14 cellular contexts compared by ENCODE assay signal in the genomic region with DNA sequence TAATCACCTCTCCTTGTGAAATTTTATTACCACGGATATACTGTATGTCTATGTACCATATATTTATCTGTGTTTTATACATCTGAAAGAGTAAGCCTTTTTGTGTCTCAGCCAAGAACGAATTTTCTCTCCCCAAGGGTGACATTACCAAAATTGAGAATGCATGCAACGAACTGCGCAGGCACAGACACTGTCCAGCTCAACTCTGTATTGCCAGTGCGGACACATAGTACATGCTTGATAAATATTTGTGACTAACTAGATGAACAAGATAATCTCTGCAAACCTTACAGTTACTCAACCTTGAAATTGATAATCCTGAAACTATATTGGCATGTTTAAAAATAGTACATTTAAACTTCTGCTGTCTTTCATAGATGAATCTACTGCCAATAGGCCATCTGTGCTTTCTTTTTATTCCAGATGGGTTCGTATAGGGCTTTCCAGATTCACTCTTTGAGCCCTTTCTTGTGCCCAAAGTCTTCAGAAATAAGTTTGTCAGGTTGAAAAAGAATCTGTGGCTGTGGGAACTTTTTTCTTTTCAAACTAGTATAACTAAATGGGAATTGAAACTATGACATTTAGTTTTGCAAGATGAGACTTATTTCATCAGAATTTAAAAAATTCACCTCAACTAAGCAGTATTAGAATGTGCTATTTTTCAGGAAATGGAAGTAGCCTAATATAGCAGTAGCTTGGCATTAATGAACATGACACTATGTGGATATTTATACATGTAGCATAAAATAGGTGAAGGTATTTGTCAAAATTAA. TPM values are rescaled to one million over a fixed set of nuclear protein-coding genes. Genes with fewer than 3 reads are reported as not detected.
A peak's percentile ranks its signal among the peaks of the same experiment; 100 is the strongest.
DNase-seq lines count a peak whose midpoint lies in the region; ATAC-seq, FAIRE-seq and TF ChIP-seq lines count a peak whose summit lies in the region.
"Had no signal": no experiment of that assay in that cellular context is flagged by ENCODE, and none has a peak within 500 bp of the region (broad histone marks: within the 10 kb centered on the region; RNA-seq: fewer than 3 reads in every experiment).

No MANE protein-coding gene starts in this region.

- no peak overlapping the region for H2AFZ ChIP-seq in smooth muscle cell (ENCODE audit: low read depth)

- peak overlapping the region; percentile 67 for H3K27ac Mint-ChIP-seq in activated CD4-positive, alpha-beta memory T cell treated with anti-CD3 and anti-CD28 coated beads for 36 hours
- H3K27ac Mint-ChIP-seq in activated CD4-positive, alpha-beta memory T cell treated with anti-CD3 and anti-CD28 coated beads, Interleukin-2, amount 10 ng/mL, durations not matched to agents 7 days and 5 days, result no peak overlapping the region

- H3K36me3 Mint-ChIP-seq in activated CD4-positive, alpha-beta memory T cell treated with anti-CD3 and anti-CD28 coated beads for 36 hours, result peaks cover 4% of the 10 kb centered on the region
- peaks cover 18% of the 10 kb centered on the region for H3K36me3 Mint-ChIP-seq in activated CD4-positive, alpha-beta memory T cell treated with anti-CD3 and anti-CD28 coated beads, Interleukin-2, amount 10 ng/mL, durations not matched to agents 7 days and 5 days (ENCODE audit: low read depth)

- H3K9me3 ChIP-seq in smooth muscle cell (replicated peaks; ENCODE audit: low read depth), result no peaks in the 10 kb centered on the region
- H3K9me3 ChIP-seq: heart right ventricle had no signal

- no peaks in the 10 kb centered on the region for H3F3A ChIP-seq in smooth muscle cell (ENCODE audit: low read depth)

- 84% methylated on average over 6 of the region's 6 CpGs for WGBS in smooth muscle cell (ENCODE audit: low lambda C conversion rate)

- CTCF ChIA-PET in activated CD4-positive, alpha-beta memory T cell treated with anti-CD3 and anti-CD28 coated beads for 36 hours (lab: Charles Lee), result interaction anchor here (0.8 kb wide), 1 partner anchor 76 kb away, joined by 3 read pairs; a partner anchor contains a TSS
- CTCF ChIA-PET in activated CD4-positive, alpha-beta memory T cell treated with anti-CD3 and anti-CD28 coated beads, Interleukin-2, amount 10 ng/mL, durations not matched to agents 7 days and 5 days (lab: Charles Lee), result no interaction called here

- no peaks in the 10 kb centered on the region for H3K4me1 ChIP-seq in smooth muscle cell (ENCODE audit: low read depth)

- H4K20me1 ChIP-seq in smooth muscle cell (ENCODE audit: low read depth), result no peaks in the 10 kb centered on the region

- no peaks in the 10 kb centered on the region for H3K36me3 ChIP-seq in smooth muscle cell (ENCODE audit: low read depth)
- H3K36me3 ChIP-seq: heart right ventricle had no signal

- H3K27me3 Mint-ChIP-seq in activated CD4-positive, alpha-beta memory T cell treated with anti-CD3 and anti-CD28 coated beads for 36 hours, result no peaks in the 10 kb centered on the region
- peaks cover 2% of the 10 kb centered on the region for H3K27me3 Mint-ChIP-seq in activated CD4-positive, alpha-beta memory T cell treated with anti-CD3 and anti-CD28 coated beads, Interleukin-2, amount 10 ng/mL, durations not matched to agents 7 days and 5 days

- intact Hi-C loops in activated CD4-positive, alpha-beta memory T cell treated with anti-CD3 and anti-CD28 coated beads for 36 hours (cut with micrococcal nuclease), result loop anchor here (10.0 kb wide), 1 partner anchor 346 kb away; no protein-coding TSS in a partner anchor
- intact Hi-C loops in sciatic nerve (cut with DNase I), result loop anchor here (5.0 kb wide), 1 partner anchor 1118 kb away; no protein-coding TSS in a partner anchor

- peaks cover 3% of the 10 kb centered on the region for H3K27me3 ChIP-seq in smooth muscle cell (ENCODE audit: low read depth)
- H3K27me3 ChIP-seq: heart right ventricle had no signal

- TF ChIP-seq CTCF in smooth muscle cell (IDR thresholded peaks at IDR 0.05; ENCODE audit: borderline replicate concordance, insufficient read depth, poor library complexity, severe bottlenecking), result no peak

- no peak overlapping the region for H3K4me2 ChIP-seq in smooth muscle cell

- ATAC-seq in GM21717 (IDR thresholded peaks at IDR 0.05; ENCODE audit: unreplicated experiment) (peak; percentile 37), HG03439 (IDR thresholded peaks at IDR 0.05; ENCODE audit: unreplicated experiment) (peak; percentile 47), sciatic nerve (peak; percentile 30)

- no peak overlapping the region for H3K9ac ChIP-seq in smooth muscle cell (ENCODE audit: low read depth)

- H3K9me3 Mint-ChIP-seq in activated CD4-positive, alpha-beta memory T cell treated with anti-CD3 and anti-CD28 coated beads for 36 hours, result no peaks in the 10 kb centered on the region
- H3K9me3 Mint-ChIP-seq in activated CD4-positive, alpha-beta memory T cell treated with anti-CD3 and anti-CD28 coated beads, Interleukin-2, amount 10 ng/mL, durations not matched to agents 7 days and 5 days, result peaks cover 8% of the 10 kb centered on the region

- no peak overlapping the region for H3K4me3 ChIP-seq in smooth muscle cell
- H3K4me3 ChIP-seq: heart right ventricle had no signal

- POLR2A ChIA-PET in activated CD4-positive, alpha-beta memory T cell treated with anti-CD3 and anti-CD28 coated beads for 36 hours (lab: Charles Lee), result interaction anchor here (0.8 to 3.9 kb wide), 4 partner anchors 34 to 66 kb away, joined by 3 to 13 read pairs (median 4); a partner anchor contains a TSS
- POLR2A ChIA-PET in activated CD4-positive, alpha-beta memory T cell treated with anti-CD3 and anti-CD28 coated beads, Interleukin-2, amount 10 ng/mL, durations not matched to agents 7 days and 5 days (lab: Charles Lee), result interaction anchor here (0.8 to 2.8 kb wide), 4 partner anchors 9 to 77 kb away, joined by 3 to 15 read pairs (median 10); a partner anchor contains a TSS

- no peaks in the 10 kb centered on the region for H3K79me2 ChIP-seq in smooth muscle cell (ENCODE audit: low read depth)

- no peak overlapping the region for H3K27ac ChIP-seq in smooth muscle cell (ENCODE audit: low read depth)

- no peak for FAIRE-seq in frontal cortex (lab: Jason Lieb, UNC)

- H3K4me3 Mint-ChIP-seq in activated CD4-positive, alpha-beta memory T cell treated with anti-CD3 and anti-CD28 coated beads for 36 hours, result no peak overlapping the region
- no peak overlapping the region for H3K4me3 Mint-ChIP-seq in activated CD4-positive, alpha-beta memory T cell treated with anti-CD3 and anti-CD28 coated beads, Interleukin-2, amount 10 ng/mL, durations not matched to agents 7 days and 5 days

- H3K4me1 Mint-ChIP-seq in activated CD4-positive, alpha-beta memory T cell treated with anti-CD3 and anti-CD28 coated beads for 36 hours (ENCODE audit: low read depth), result peaks cover 79% of the 10 kb centered on the region
- peaks cover 70% of the 10 kb centered on the region for H3K4me1 Mint-ChIP-seq in activated CD4-positive, alpha-beta memory T cell treated with anti-CD3 and anti-CD28 coated beads, Interleukin-2, amount 10 ng/mL, durations not matched to agents 7 days and 5 days

- no peak for DNase-seq in activated CD4-positive, alpha-beta memory T cell treated with anti-CD3 and anti-CD28 coated beads for 36 hours
- no peak for DNase-seq in activated CD4-positive, alpha-beta memory T cell treated with anti-CD3 and anti-CD28 coated beads, Interleukin-2, amount 10 ng/mL, durations not matched to agents 7 days and 5 days
- no peak for DNase-seq in sciatic nerve (ENCODE audit: low spot score)
- DNase-seq in smooth muscle cell (lab: John Stamatoyannopoulos, UW; ENCODE audit: unreplicated experiment), result no peak
- no peak for DNase-seq in NCI-H82 (lab: John Stamatoyannopoulos, UW)
- no peak for DNase-seq in frontal cortex (ENCODE audit: low spot score in 2 of 2)
- DNase-seq: activated gamma-delta T cell; dermis blood vessel endothelial cell; heart right ventricle; stimulated activated naive CD4-positive, alpha-beta T cell treated with Interleukin-2 at 50 U/mL for 16 hours had no signal

RNA-seq across cellular contexts. Expression of a gene that starts 38.9 kb away (rescaled TPM):
- 1 to 10 TPM; 3.1 to 3.8 TPM for total RNA-seq in activated CD4-positive, alpha-beta memory T cell treated with anti-CD3 and anti-CD28 coated beads for 36 hours
- total RNA-seq in activated CD4-positive, alpha-beta memory T cell treated with anti-CD3 and anti-CD28 coated beads, Interleukin-2, amount 10 ng/mL, durations not matched to agents 7 days and 5 days, result 1 to 10 TPM; 1.3 to 1.5 TPM
- 0.62 TPM for total RNA-seq in sciatic nerve
- total RNA-seq in smooth muscle cell, result not detected in 2 replicates
- polyA plus RNA-seq in smooth muscle cell, result not detected in 2 replicates
- total RNA-seq in frontal cortex, result under 0.01 TPM
- total RNA-seq: dermis blood vessel endothelial cell, M059J had no signal
- polyA plus RNA-seq: AG04450, heart right ventricle had no signal
